Comparison of ENCODE assay signal across 14 cellular contexts in genomic region chr12:1811948-1812291, GRCh38. TPM values are rescaled to one million over a fixed set of nuclear protein-coding genes. Genes with fewer than 3 reads are reported as not detected.
A peak's percentile ranks its signal among the peaks of the same experiment; 100 is the strongest.
DNase-seq lines count a peak whose midpoint lies in the region; ATAC-seq and TF ChIP-seq lines count a peak whose summit lies in the region.
"Had no signal": no experiment of that assay in that cellular context is flagged by ENCODE, and none has a peak within 500 bp of the region (broad histone marks: within the 10 kb centered on the region; RNA-seq: fewer than 3 reads in every experiment).

No MANE protein-coding gene starts in this region.

- peak overlapping the region; percentile 84 for H3K9ac ChIP-seq in BLaER1
- no peak overlapping the region for H3K9ac ChIP-seq in neural progenitor cell

- H3K36me3 ChIP-seq in BLaER1 = no peaks in the 10 kb centered on the region; the same call in 1 of the 2 replicates
- H3K36me3 ChIP-seq in neural progenitor cell = no peaks in the 10 kb centered on the region
- no peaks in the 10 kb centered on the region for H3K36me3 ChIP-seq in OCI-LY7 (ENCODE audit: insufficient read depth, low read length)
- no peaks in the 10 kb centered on the region for H3K36me3 ChIP-seq in tibial artery

- H3K27ac Mint-ChIP-seq in central memory CD8-positive, alpha-beta T cell (ENCODE audit: low read depth) = peak overlapping the region; percentile 84
- peak overlapping the region in 1 of 2 donors; percentile 89 for H3K27ac Mint-ChIP-seq in natural killer cell
- H3K27ac Mint-ChIP-seq in nephron progenitor cell = no peak overlapping the region
- H3K27ac Mint-ChIP-seq in neural progenitor cell = no peak overlapping the region
- H3K27ac Mint-ChIP-seq: endodermal cell had no signal

- H3F3A ChIP-seq in neural progenitor cell (ENCODE audit: low read depth) = no peaks in the 10 kb centered on the region

- no peaks in the 10 kb centered on the region for H3K9me2 ChIP-seq in OCI-LY7 (ENCODE audit: insufficient read depth, low read length)

- intact Hi-C loops in natural killer cell (cut with micrococcal nuclease) (loop anchor here (5.0 kb wide), 1 partner anchor 110 kb away; no protein-coding TSS in a partner anchor), OCI-LY7 (cut with micrococcal nuclease; ENCODE audit: unreplicated experiment) (no loop called here), tibial artery (cut with DNase I; ENCODE audit: low total_unique reads) (loop anchor here (10.0 kb wide), 1 partner anchor 103 kb away; the partner anchor contains the start of gene CACNA2D4)

- H3K9me3 Mint-ChIP-seq in central memory CD8-positive, alpha-beta T cell = no peaks in the 10 kb centered on the region
- H3K9me3 Mint-ChIP-seq in natural killer cell (no peaks in the 10 kb centered on the region), nephron progenitor cell (peaks cover 6% of the 10 kb centered on the region), neural progenitor cell (peaks cover 6% of the 10 kb centered on the region)

- peaks cover 100% of the 10 kb centered on the region for H3K4me1 ChIP-seq in BLaER1
- no peaks in the 10 kb centered on the region for H3K4me1 ChIP-seq in neural progenitor cell
- no peaks in the 10 kb centered on the region for H3K4me1 ChIP-seq in OCI-LY7 (ENCODE audit: insufficient read depth, low read length, poor library complexity, severe bottlenecking)
- no peaks in the 10 kb centered on the region for H3K4me1 ChIP-seq in tibial artery

- H3K4me2 ChIP-seq in BLaER1 (peak overlapping the region; percentile 99), neural progenitor cell (no peak overlapping the region), OCI-LY7 (ENCODE audit: low read length) (no peak overlapping the region)

- H3K9me3 ChIP-seq in BLaER1 (no peaks in the 10 kb centered on the region), neural progenitor cell (ENCODE audit: low read depth) (no peaks in the 10 kb centered on the region), OCI-LY7 (ENCODE audit: low read length) (no peaks in the 10 kb centered on the region), tibial artery (no peaks in the 10 kb centered on the region)

- no TSS peak for BruUV-seq in OCI-LY7 (replicated peaks; lab: Mats Ljungman, UMichigan)

- no peak for TF ChIP-seq CTCF in natural killer cell (IDR thresholded peaks at IDR 0.05)
- no peak for TF ChIP-seq CTCF in nephron progenitor cell (IDR thresholded peaks at IDR 0.05)
- no peak for TF ChIP-seq CTCF in neural progenitor cell (IDR thresholded peaks at IDR 0.05)
- no peak for TF ChIP-seq CTCF in OCI-LY7 (conservative IDR thresholded peaks at IDR 0.05; ENCODE audit: low read length)
- TF ChIP-seq CTCF in tibial artery (IDR thresholded peaks at IDR 0.05) = no peak

- peak overlapping the region; percentile 55 for H3K4me3 Mint-ChIP-seq in central memory CD8-positive, alpha-beta T cell
- H3K4me3 Mint-ChIP-seq in natural killer cell = peak overlapping the region; percentile 70
- H3K4me3 Mint-ChIP-seq in nephron progenitor cell = no peak overlapping the region
- H3K4me3 Mint-ChIP-seq in neural progenitor cell = no peak overlapping the region
- H3K4me3 Mint-ChIP-seq: endodermal cell had no signal

- no peak for ATAC-seq in central memory CD8-positive, alpha-beta T cell (replicated peaks; ENCODE audit: extremely low read depth, poor library complexity, severe bottlenecking)
- ATAC-seq in natural killer cell = no peak

- H3K79me2 ChIP-seq in neural progenitor cell (ENCODE audit: low read depth) (no peaks in the 10 kb centered on the region), OCI-LY7 (ENCODE audit: insufficient read depth, low read depth, low read length) (no peaks in the 10 kb centered on the region)

- DNase-seq in central memory CD8-positive, alpha-beta T cell (ENCODE audit: low spot score in 2 of 2) = no peak
- no peak for DNase-seq in natural killer cell
- DNase-seq in nephron progenitor cell = no peak
- no peak for DNase-seq in neural progenitor cell (ENCODE audit: low spot score)
- no peak for DNase-seq in OCI-LY7 (ENCODE audit: low spot score)
- no peak for DNase-seq in tibial artery
- DNase-seq: endodermal cell, NCI-H2171 had no signal

- CTCF ChIA-PET in OCI-LY7 (lab: Charles Lee; ENCODE audit: unreplicated experiment) = no interaction called here

- H4K20me1 ChIP-seq in BLaER1 = no peaks in the 10 kb centered on the region
- H4K20me1 ChIP-seq in neural progenitor cell (ENCODE audit: low read depth) = no peaks in the 10 kb centered on the region
- H4K20me1 ChIP-seq in OCI-LY7 (ENCODE audit: insufficient read depth, low read length) = no peaks in the 10 kb centered on the region

- no peaks in the 10 kb centered on the region for H3K27me3 ChIP-seq in BLaER1
- H3K27me3 ChIP-seq in neural progenitor cell = no peaks in the 10 kb centered on the region
- H3K27me3 ChIP-seq in tibial artery = no peaks in the 10 kb centered on the region

- TF ChIP-seq EP300 in Ishikawa (IDR thresholded peaks at IDR 0.05; ENCODE audit: borderline replicate concordance) = no peak

- H3K4me1 Mint-ChIP-seq in central memory CD8-positive, alpha-beta T cell = no peaks in the 10 kb centered on the region
- H3K4me1 Mint-ChIP-seq in natural killer cell (peaks cover 17 to 43% of the 10 kb centered on the region in 2 donors), nephron progenitor cell (peaks cover 77% of the 10 kb centered on the region), neural progenitor cell (peaks cover 49% of the 10 kb centered on the region)
- H3K4me1 Mint-ChIP-seq: endodermal cell had no signal

- peaks cover 1% of the 10 kb centered on the region for H3K36me3 Mint-ChIP-seq in central memory CD8-positive, alpha-beta T cell (ENCODE audit: insufficient read depth)
- no peaks in the 10 kb centered on the region for H3K36me3 Mint-ChIP-seq in natural killer cell
- no peaks in the 10 kb centered on the region for H3K36me3 Mint-ChIP-seq in nephron progenitor cell (ENCODE audit: low read depth)
- H3K36me3 Mint-ChIP-seq in neural progenitor cell = peaks cover 2% of the 10 kb centered on the region
- H3K36me3 Mint-ChIP-seq: activated CD8-positive, alpha-beta memory T cell treated with anti-CD3 and anti-CD28 coated beads, Interleukin-2, amount 10 ng/mL, durations not matched to agents 7 days and 5 days had no signal

- POLR2A ChIA-PET in OCI-LY7 (lab: Charles Lee) = no interaction called here

- TF ChIP-seq RAD21 in Ishikawa (IDR thresholded peaks at IDR 0.05; ENCODE audit: low read depth) = no peak

- peaks cover 21% of the 10 kb centered on the region for H3K27me3 Mint-ChIP-seq in central memory CD8-positive, alpha-beta T cell
- H3K27me3 Mint-ChIP-seq in natural killer cell (ENCODE audit: low read depth in 2 of 2) (peaks cover 0 to 4% of the 10 kb centered on the region in 2 donors), nephron progenitor cell (ENCODE audit: low read depth, poor library complexity) (peaks cover 46% of the 10 kb centered on the region), neural progenitor cell (ENCODE audit: insufficient read depth, low read depth) (peaks cover 9% of the 10 kb centered on the region)

- H3K27ac ChIP-seq in BLaER1 = peak overlapping the region; percentile 97
- H3K27ac ChIP-seq in neural progenitor cell = no peak overlapping the region
- no peak overlapping the region for H3K27ac ChIP-seq in OCI-LY7 (ENCODE audit: low read depth, low read length, poor library complexity, severe bottlenecking)
- H3K27ac ChIP-seq in tibial artery = no peak overlapping the region
- H3K27ac ChIP-seq: C4-2B had no signal

- H2AFZ ChIP-seq in neural progenitor cell (replicated peaks) = no peak overlapping the region
- H2AFZ ChIP-seq in OCI-LY7 (ENCODE audit: low read length) = no peak overlapping the region

- peak overlapping the region; percentile 63 for H3K4me3 ChIP-seq in BLaER1
- H3K4me3 ChIP-seq in neural progenitor cell = no peak overlapping the region
- no peak overlapping the region for H3K4me3 ChIP-seq in OCI-LY7 (ENCODE audit: low read depth, low read length, poor library complexity, severe bottlenecking)
- H3K4me3 ChIP-seq in tibial artery = no peak overlapping the region
- H3K4me3 ChIP-seq: lung had no signal

TF ChIP-seq in Ishikawa, 13 proteins besides CTCF, POLR2A, EP300 and RAD21:
- no peak for TF ChIP-seq NFIC (IDR thresholded peaks at IDR 0.05)
- TF ChIP-seq CEBPB (IDR thresholded peaks at IDR 0.05) = no peak
- TF ChIP-seq MAX (IDR thresholded peaks at IDR 0.05) = no peak
- TF ChIP-seq USF1 (IDR thresholded peaks at IDR 0.05) = peak; percentile 57

RNA-seq across cellular contexts. Expression of gene LRTM2, which starts 8.4 kb away (rescaled TPM):
- total RNA-seq in natural killer cell = not detected
- 0.09 TPM in 1 of 2 replicates, not detected in the other for total RNA-seq in neural progenitor cell (ENCODE audit: low replicate concordance)
- not detected in 2 replicates for total RNA-seq in OCI-LY7 (2014; rRNA removed; shearing (Covaris generic))
- not detected in 2 replicates for total RNA-seq in OCI-LY7 (2022)
- total RNA-seq: activated CD8-positive, alpha-beta memory T cell treated with anti-CD3 and anti-CD28 coated beads, Interleukin-2, amount 10 ng/mL, durations not matched to agents 7 days and 5 days; lung; omental fat pad had no signal

Comparison
In these comparisons a context has a peak if more than half of its experiments do, and no peak if none do; other contexts are left out.
1. H3K4me3 Mint-ChIP-seq: peak in central memory CD8-positive, alpha-beta T cell (single experiment) and natural killer cell (single experiment); none in nephron progenitor cell (single experiment) and neural progenitor cell (single experiment).